30 cellular contexts compared by ENCODE assay signal in the genomic region with DNA sequence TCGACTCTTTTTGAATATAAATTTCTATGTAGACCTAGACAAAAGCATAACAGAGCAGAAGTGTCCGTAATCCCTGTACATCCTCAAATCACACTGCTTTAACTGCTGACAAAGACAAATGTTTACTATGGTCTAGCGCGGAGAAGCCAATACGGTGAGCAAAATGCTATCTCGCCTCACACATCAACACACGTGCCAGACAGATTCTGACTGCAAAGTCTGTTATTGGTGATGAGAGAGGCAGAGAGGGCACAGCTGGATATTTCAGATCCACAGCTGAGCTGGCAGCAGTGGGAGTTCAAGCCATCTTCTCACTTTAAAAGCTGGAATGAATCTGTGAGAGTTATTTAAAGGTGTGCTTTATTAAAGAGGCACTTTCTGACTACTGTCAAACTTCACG.
"Had no signal": no experiment of that assay in that cellular context is flagged by ENCODE, and none has a peak within 500 bp of the region (broad histone marks: within the 10 kb centered on the region; RNA-seq: fewer than 3 reads in every experiment).

No MANE protein-coding gene starts in this region.

- H3K9me3 Mint-ChIP-seq: effector memory CD8-positive, alpha-beta T cell; stimulated activated effector memory CD8-positive, alpha-beta T cell treated with anti-CD3 and anti-CD28 coated beads, Interleukin-12 subunit alpha, Interleukin-12 subunit beta, amount 100 ng/mL, for 72 hours had no signal

- H3K27ac Mint-ChIP-seq: activated naive CD8-positive, alpha-beta T cell; activated T-cell treated with anti-CD3 and anti-CD28 coated beads, Interleukin-2, amount 50 U/mL, for 72 hours; effector memory CD8-positive, alpha-beta T cell; immature natural killer cell; progenitor cell of endocrine pancreas; stimulated activated effector memory CD8-positive, alpha-beta T cell treated with anti-CD3 and anti-CD28 coated beads, Interleukin-12 subunit alpha, Interleukin-12 subunit beta, amount 100 ng/mL, for 72 hours; stimulated activated naive CD8-positive, alpha-beta T cell treated with anti-CD3 and anti-CD28 coated beads, Interleukin-15, amount 100 ng/mL, for 72 hours had no signal

- H3K4me1 Mint-ChIP-seq: stimulated activated naive CD8-positive, alpha-beta T cell treated with anti-CD3 and anti-CD28 coated beads, Interleukin-15, amount 100 ng/mL, for 72 hours had no signal

- H3K27me3 Mint-ChIP-seq: activated naive CD8-positive, alpha-beta T cell; effector memory CD8-positive, alpha-beta T cell; progenitor cell of endocrine pancreas; stimulated activated naive CD8-positive, alpha-beta T cell treated with anti-CD3 and anti-CD28 coated beads, Interleukin-15, amount 100 ng/mL, for 72 hours had no signal

- ATAC-seq: activated T-cell treated with anti-CD3 and anti-CD28 coated beads, Interleukin-2, amount 50 U/mL, for 72 hours; effector memory CD8-positive, alpha-beta T cell; esophagus mucosa; left colon; lower lobe of right lung; mucosa of descending colon; sciatic nerve; stimulated activated effector memory CD8-positive, alpha-beta T cell treated with anti-CD3 and anti-CD28 coated beads, Interleukin-12 subunit alpha, Interleukin-12 subunit beta, amount 100 ng/mL, for 72 hours; stimulated activated naive CD8-positive, alpha-beta T cell treated with anti-CD3 and anti-CD28 coated beads, Interleukin-15, amount 100 ng/mL, for 72 hours had no signal

- DNase-seq: activated CD4-positive, alpha-beta T cell treated with anti-CD3 and anti-CD28 coated beads for 4 hours; activated CD4-positive, alpha-beta T cell treated with anti-CD3 and anti-CD28 coated beads, Interleukin-2, amount 50 U/mL, for 4 hours; activated naive CD4-positive, alpha-beta T cell; activated T-cell treated with anti-CD3 and anti-CD28 coated beads for 4 hours; activated T-cell treated with anti-CD3 and anti-CD28 coated beads, Interleukin-2, amount 50 U/mL, for 72 hours; anterior cingulate cortex; cerebellar nuclear complex; colonic mucosa; dorsolateral prefrontal cortex; effector memory CD8-positive, alpha-beta T cell; heart left ventricle; hypothalamus; immature natural killer cell; kidney; left colon; lower lobe of right lung; mucosa of descending colon; ovary; stimulated activated CD4-positive, alpha-beta T cell treated with anti-CD3 and anti-CD28 coated beads, Interleukin-12 subunit alpha, Interleukin-12 subunit beta, amount 100 ng/mL, for 4 hours; stimulated activated CD4-positive, alpha-beta T cell treated with anti-CD3 and anti-CD28 coated beads, Interleukin-4, amount 100 ng/mL, for 24 hours; stimulated activated naive CD8-positive, alpha-beta T cell treated with anti-CD3 and anti-CD28 coated beads, Interleukin-15, amount 100 ng/mL, for 72 hours; T-helper 9 cell; thyroid gland; upper lobe of left lung had no signal

- H3K36me3 Mint-ChIP-seq: stimulated activated effector memory CD8-positive, alpha-beta T cell treated with anti-CD3 and anti-CD28 coated beads, Interleukin-12 subunit alpha, Interleukin-12 subunit beta, amount 100 ng/mL, for 72 hours had no signal

- H3K4me3 Mint-ChIP-seq: activated naive CD8-positive, alpha-beta T cell; activated T-cell treated with anti-CD3 and anti-CD28 coated beads, Interleukin-2, amount 50 U/mL, for 72 hours; effector memory CD8-positive, alpha-beta T cell; immature natural killer cell; nephron; stimulated activated effector memory CD8-positive, alpha-beta T cell treated with anti-CD3 and anti-CD28 coated beads, Interleukin-12 subunit alpha, Interleukin-12 subunit beta, amount 100 ng/mL, for 72 hours; stimulated activated naive CD8-positive, alpha-beta T cell treated with anti-CD3 and anti-CD28 coated beads, Interleukin-15, amount 100 ng/mL, for 72 hours had no signal
